Comparison of ENCODE assay signal across 21 cellular contexts in the genomic region with DNA sequence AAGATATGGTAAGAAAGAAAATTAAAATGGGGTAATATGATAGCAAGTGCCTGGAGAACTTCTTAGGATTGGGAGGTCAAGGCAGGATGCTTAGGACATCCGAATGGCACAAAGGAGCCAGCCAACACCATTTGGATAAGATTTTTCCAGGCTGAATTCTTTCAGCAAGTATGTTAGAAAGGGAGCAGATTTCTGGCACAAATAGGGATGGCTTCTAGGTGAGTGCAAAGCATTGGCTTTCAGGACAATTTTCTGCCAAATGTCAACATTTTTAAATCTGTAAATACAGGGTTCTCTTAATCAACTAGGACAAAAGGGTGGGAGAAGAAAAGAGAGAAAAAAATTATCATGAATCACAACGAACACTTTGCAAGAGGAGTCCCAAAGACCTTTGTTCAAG.
DNase-seq lines count a peak whose midpoint lies in the region; ATAC-seq and TF ChIP-seq lines count a peak whose summit lies in the region.
"Had no signal": no experiment of that assay in that cellular context is flagged by ENCODE, and none has a peak within 500 bp of the region (broad histone marks: within the 10 kb centered on the region; RNA-seq: fewer than 3 reads in every experiment).

No MANE protein-coding gene starts in this region.

- H4K20me1 ChIP-seq in GM23338 (replicated peaks; ENCODE audit: insufficient read depth): no peaks in the 10 kb centered on the region
- H4K20me1 ChIP-seq: BLaER1 had no signal

- no peaks in the 10 kb centered on the region; the same call in 2 of the 3 replicates for H3K9me3 Mint-ChIP-seq in GM23338
- H3K9me3 Mint-ChIP-seq: CD8-positive, alpha-beta memory T cell had no signal

- no peak overlapping the region for H3K27ac ChIP-seq in GM23338 (ENCODE audit: low read depth)
- H3K27ac ChIP-seq: BLaER1 had no signal

- H2AFZ ChIP-seq in GM23338: 0 out of 2 replicates have a peak overlapping the region, but pooled peaks have one; percentile 56

- H3K4me1 Mint-ChIP-seq in GM23338: no peaks in the 10 kb centered on the region
- H3K4me1 Mint-ChIP-seq: CD14-positive monocyte; CD4-positive, alpha-beta memory T cell; CD4-positive, CD25-positive, alpha-beta regulatory T cell; CD8-positive, alpha-beta memory T cell had no signal

- H3K4me3 ChIP-seq in GM23338: no peak overlapping the region
- H3K4me3 ChIP-seq: BLaER1 had no signal

- no peaks in the 10 kb centered on the region for H3K4me1 ChIP-seq in GM23338 (ENCODE audit: insufficient read depth)
- H3K4me1 ChIP-seq: BE2C, BLaER1 had no signal

- peaks cover 11% of the 10 kb centered on the region for H3K9me2 ChIP-seq in GM23338 (ENCODE audit: insufficient read depth)

- no peak for ATAC-seq in GM23338
- no peak for ATAC-seq in GM18520 (IDR thresholded peaks at IDR 0.05; ENCODE audit: unreplicated experiment)

- no peak overlapping the region for H3K4me3 Mint-ChIP-seq in GM23338
- H3K4me3 Mint-ChIP-seq: CD14-positive monocyte; CD4-positive, alpha-beta memory T cell; CD4-positive, CD25-positive, alpha-beta regulatory T cell; CD8-positive, alpha-beta memory T cell had no signal

- DNase-seq in GM23338 (ENCODE audit: low spot score) (no peak), cerebellum (ENCODE audit: low spot score) (peak; percentile 34), SIG-M5 treated with dmso at 0.1 percent for 504 hours (lab: John Stamatoyannopoulos, UW; ENCODE audit: unreplicated experiment) (no peak), putamen (ENCODE audit: low spot score) (no peak)
- DNase-seq: 8988T; ACHN; BE2C; CD4-positive, alpha-beta memory T cell; CD4-positive, CD25-positive, alpha-beta regulatory T cell; CD8-positive, alpha-beta memory T cell; COR-L47; DMS 273 treated with DMSO at 0.1 percent for 48 hours; DMS153; DMS53; DMS79; DND-41; EL; GF-D8 had no signal

- no peak overlapping the region for H3K27ac Mint-ChIP-seq in GM23338
- H3K27ac Mint-ChIP-seq: CD14-positive monocyte; CD4-positive, alpha-beta memory T cell; CD4-positive, CD25-positive, alpha-beta regulatory T cell; CD8-positive, alpha-beta memory T cell had no signal

- H3K27me3 ChIP-seq in GM23338 (ENCODE audit: insufficient read depth): no peaks in the 10 kb centered on the region
- H3K27me3 ChIP-seq: BE2C, BLaER1 had no signal

- no peak for TF ChIP-seq CTCF in GM23338 (conservative IDR thresholded peaks at IDR 0.05; ENCODE audit: low read depth in 2 of 2)

- no peaks in the 10 kb centered on the region for H3K36me3 ChIP-seq in GM23338 (ENCODE audit: insufficient read depth)
- H3K36me3 ChIP-seq: BE2C, BLaER1 had no signal

- H3K4me2 ChIP-seq in GM23338: no peak overlapping the region
- H3K4me2 ChIP-seq: BLaER1 had no signal

- no peaks in the 10 kb centered on the region; the same call in 2 of the 3 replicates for H3K36me3 Mint-ChIP-seq in GM23338 (ENCODE audit: low read depth)
- H3K36me3 Mint-ChIP-seq: CD14-positive monocyte; CD4-positive, alpha-beta memory T cell; CD4-positive, CD25-positive, alpha-beta regulatory T cell; CD8-positive, alpha-beta memory T cell had no signal

- H3K79me2 ChIP-seq in GM23338 (replicated peaks; ENCODE audit: insufficient read depth): no peaks in the 10 kb centered on the region

- H3K27me3 Mint-ChIP-seq in GM23338 (ENCODE audit: insufficient read depth, low read depth, poor library complexity): no peaks in the 10 kb centered on the region
- H3K27me3 Mint-ChIP-seq: CD4-positive, CD25-positive, alpha-beta regulatory T cell had no signal

- H3F3A ChIP-seq in GM23338 (replicated peaks; ENCODE audit: low read depth): no peaks in the 10 kb centered on the region

TF ChIP-seq in GM23338, 12 proteins besides CTCF, POLR2A, EP300 and RAD21 (continues in another document):
- TF ChIP-seq, protein P1, sequence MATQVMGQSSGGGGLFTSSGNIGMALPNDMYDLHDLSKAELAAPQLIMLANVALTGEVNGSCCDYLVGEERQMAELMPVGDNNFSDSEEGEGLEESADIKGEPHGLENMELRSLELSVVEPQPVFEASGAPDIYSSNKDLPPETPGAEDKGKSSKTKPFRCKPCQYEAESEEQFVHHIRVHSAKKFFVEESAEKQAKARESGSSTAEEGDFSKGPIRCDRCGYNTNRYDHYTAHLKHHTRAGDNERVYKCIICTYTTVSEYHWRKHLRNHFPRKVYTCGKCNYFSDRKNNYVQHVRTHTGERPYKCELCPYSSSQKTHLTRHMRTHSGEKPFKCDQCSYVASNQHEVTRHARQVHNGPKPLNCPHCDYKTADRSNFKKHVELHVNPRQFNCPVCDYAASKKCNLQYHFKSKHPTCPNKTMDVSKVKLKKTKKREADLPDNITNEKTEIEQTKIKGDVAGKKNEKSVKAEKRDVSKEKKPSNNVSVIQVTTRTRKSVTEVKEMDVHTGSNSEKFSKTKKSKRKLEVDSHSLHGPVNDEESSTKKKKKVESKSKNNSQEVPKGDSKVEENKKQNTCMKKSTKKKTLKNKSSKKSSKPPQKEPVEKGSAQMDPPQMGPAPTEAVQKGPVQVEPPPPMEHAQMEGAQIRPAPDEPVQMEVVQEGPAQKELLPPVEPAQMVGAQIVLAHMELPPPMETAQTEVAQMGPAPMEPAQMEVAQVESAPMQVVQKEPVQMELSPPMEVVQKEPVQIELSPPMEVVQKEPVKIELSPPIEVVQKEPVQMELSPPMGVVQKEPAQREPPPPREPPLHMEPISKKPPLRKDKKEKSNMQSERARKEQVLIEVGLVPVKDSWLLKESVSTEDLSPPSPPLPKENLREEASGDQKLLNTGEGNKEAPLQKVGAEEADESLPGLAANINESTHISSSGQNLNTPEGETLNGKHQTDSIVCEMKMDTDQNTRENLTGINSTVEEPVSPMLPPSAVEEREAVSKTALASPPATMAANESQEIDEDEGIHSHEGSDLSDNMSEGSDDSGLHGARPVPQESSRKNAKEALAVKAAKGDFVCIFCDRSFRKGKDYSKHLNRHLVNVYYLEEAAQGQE (IDR thresholded peaks at IDR 0.05; ENCODE audit: unreplicated experiment): no peak
- TF ChIP-seq EZH2 (IDR thresholded peaks at IDR 0.05; ENCODE audit: low read depth, unreplicated experiment): no peak
- TF ChIP-seq STAT1 (IDR thresholded peaks at IDR 0.05; ENCODE audit: unreplicated experiment): no peak
- TF ChIP-seq, protein P2, sequence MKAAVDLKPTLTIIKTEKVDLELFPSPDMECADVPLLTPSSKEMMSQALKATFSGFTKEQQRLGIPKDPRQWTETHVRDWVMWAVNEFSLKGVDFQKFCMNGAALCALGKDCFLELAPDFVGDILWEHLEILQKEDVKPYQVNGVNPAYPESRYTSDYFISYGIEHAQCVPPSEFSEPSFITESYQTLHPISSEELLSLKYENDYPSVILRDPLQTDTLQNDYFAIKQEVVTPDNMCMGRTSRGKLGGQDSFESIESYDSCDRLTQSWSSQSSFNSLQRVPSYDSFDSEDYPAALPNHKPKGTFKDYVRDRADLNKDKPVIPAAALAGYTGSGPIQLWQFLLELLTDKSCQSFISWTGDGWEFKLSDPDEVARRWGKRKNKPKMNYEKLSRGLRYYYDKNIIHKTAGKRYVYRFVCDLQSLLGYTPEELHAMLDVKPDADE (IDR thresholded peaks at IDR 0.05): no peak
- no peak for TF ChIP-seq POLR2AphosphoS5 (IDR thresholded peaks at IDR 0.05; ENCODE audit: low read depth)
- no peak for TF ChIP-seq JUNB (IDR thresholded peaks at IDR 0.05; ENCODE audit: unreplicated experiment)
- TF ChIP-seq ZNF114 (CRISPR knock-in tag; IDR thresholded peaks at IDR 0.05): no peak
- TF ChIP-seq CREB1 (CRISPR knock-in tag; IDR thresholded peaks at IDR 0.05; ENCODE audit: low read depth): no peak
- TF ChIP-seq EZH2phosphoT487 (IDR thresholded peaks at IDR 0.05; ENCODE audit: unreplicated experiment): no peak
- TF ChIP-seq ZNF331 (CRISPR knock-in tag; IDR thresholded peaks at IDR 0.05; ENCODE audit: low read depth): no peak
